21 cellular contexts compared by ENCODE assay signal in genomic region chr19:13040916-13041292, GRCh38. TPM values are rescaled to one million over a fixed set of nuclear protein-coding genes. Genes with fewer than 3 reads are reported as not detected.
A peak's percentile ranks its signal among the peaks of the same experiment; 100 is the strongest.
DNase-seq lines count a peak whose midpoint lies in the region; ATAC-seq and TF ChIP-seq lines count a peak whose summit lies in the region.
"Had no signal": no experiment of that assay in that cellular context is flagged by ENCODE, and none has a peak within 500 bp of the region (broad histone marks: within the 10 kb centered on the region; RNA-seq: fewer than 3 reads in every experiment).

No MANE protein-coding gene starts in this region.

- DNase-seq in SK-N-MC (ENCODE audit: low read depth, low spot score) (no peak), dorsolateral prefrontal cortex (no peak), osteoblast (ENCODE audit: insufficient read length, low spot score, missing footprints) (no peak), thoracic aorta (ENCODE audit: low spot score) (no peak), DMS53 (lab: John Stamatoyannopoulos, UW) (no peak), GM13977 (ENCODE audit: low spot score) (no peak), NCI-H446 (lab: John Stamatoyannopoulos, UW) (no peak)
- no peak for DNase-seq in stimulated activated CD4-positive, alpha-beta T cell treated with anti-CD3 and anti-CD28 coated beads, Interleukin-4, amount 100 ng/mL, for 24 hours
- DNase-seq: activated CD4-positive, alpha-beta T cell treated with anti-CD3 and anti-CD28 coated beads for 1 hour; activated CD8-positive, alpha-beta memory T cell treated with anti-CD3 and anti-CD28 coated beads, Interleukin-2, amount 10 ng/mL, durations not matched to agents 7 days and 5 days; activated effector memory CD4-positive, alpha-beta T cell treated with anti-CD3 and anti-CD28 coated beads, Interleukin-2, amount 50 U/mL, for 16 hours; amygdala; BE2C; dermis blood vessel endothelial cell; HCEC 1CT; kidney; NCI-H446 treated with DMSO at 0.1 percent for 48 hours; SHP77; T-helper 2 cell had no signal

- H3K4me1 ChIP-seq in osteoblast (ENCODE audit: insufficient read depth, low read length) (peaks cover 50% of the 10 kb centered on the region), thoracic aorta (ENCODE audit: control insufficient read depth in 1 of 2, low read depth in 2 of 2) (peaks cover 70 to 100% of the 10 kb centered on the region in 2 donors)
- H3K4me1 ChIP-seq: parathyroid adenoma had no signal

- no peak overlapping the region for H3K9ac ChIP-seq in SK-N-MC (ENCODE audit: insufficient read length)
- H3K9ac ChIP-seq: parathyroid adenoma had no signal

- peaks cover 27% of the 10 kb centered on the region for H4K20me1 ChIP-seq in osteoblast (ENCODE audit: insufficient read depth, low read length)

- H3K27me3 ChIP-seq in dorsolateral prefrontal cortex, result no peaks in the 10 kb centered on the region
- H3K27me3 ChIP-seq in osteoblast (ENCODE audit: insufficient read depth, low read length), result no peaks in the 10 kb centered on the region
- no peaks in the 10 kb centered on the region for H3K27me3 ChIP-seq in thoracic aorta (replicated peaks; ENCODE audit: insufficient read depth)
- H3K27me3 ChIP-seq: BE2C had no signal

- H3K4me2 ChIP-seq in osteoblast (ENCODE audit: insufficient read depth, low read length), result no peak overlapping the region

- peaks cover 94% of the 10 kb centered on the region for H3K79me2 ChIP-seq in osteoblast (ENCODE audit: insufficient read depth, low read length)

- H3K4me3 ChIP-seq in SK-N-MC, result no peak overlapping the region
- peak overlapping the region in 20 of 59 donors; percentile 0 to 47 (median 22) for H3K4me3 ChIP-seq in dorsolateral prefrontal cortex
- H3K4me3 ChIP-seq in osteoblast (ENCODE audit: insufficient read depth, low read length), result no peak overlapping the region
- peak overlapping the region; percentile 25 for H3K4me3 ChIP-seq in thoracic aorta

- no peak overlapping the region for H2AFZ ChIP-seq in osteoblast (ENCODE audit: low read length)
- H2AFZ ChIP-seq: parathyroid adenoma had no signal

- intact Hi-C loops in dorsolateral prefrontal cortex (cut with DNase I), result no loop called here

- ATAC-seq in thoracic aorta (ENCODE audit: insufficient number of reproducible peaks, low FRiP score, low read depth), result no peak
- ATAC-seq: activated CD8-positive, alpha-beta memory T cell treated with anti-CD3 and anti-CD28 coated beads, Interleukin-2, amount 10 ng/mL, durations not matched to agents 7 days and 5 days had no signal

- no peak for TF ChIP-seq CTCF in dorsolateral prefrontal cortex (IDR thresholded peaks at IDR 0.05 in 54 of 56, conservative IDR thresholded peaks at IDR 0.05 in 2 of 56; ENCODE audit: low read depth in 1 of 56, partially characterized antibody in 56 of 56)
- TF ChIP-seq CTCF in osteoblast (IDR thresholded peaks at IDR 0.05; ENCODE audit: extremely low read depth, low read depth, low read length), result no peak
- TF ChIP-seq CTCF in thoracic aorta (IDR thresholded peaks at IDR 0.05), result no peak
- TF ChIP-seq CTCF in GM13977 (IDR thresholded peaks at IDR 0.05; ENCODE audit: extremely low read depth, insufficient read depth, missing control alignments), result no peak

- H3K36me3 ChIP-seq in SK-N-MC (ENCODE audit: insufficient read depth, low read length) (peaks cover 4% of the 10 kb centered on the region; the same call in 1 of the 2 replicates), osteoblast (ENCODE audit: insufficient read depth, low read length) (peaks cover 6% of the 10 kb centered on the region), thoracic aorta (no peaks in the 10 kb centered on the region)
- H3K36me3 ChIP-seq: BE2C had no signal

- H3K27ac ChIP-seq in SK-N-MC (peak overlapping the region; percentile 70), dorsolateral prefrontal cortex (peak overlapping the region; percentile 3 to 100 (median 99)), osteoblast (ENCODE audit: low read depth, low read length) (peak overlapping the region; percentile 3), thoracic aorta (peak overlapping the region; percentile 98 to 99)
- H3K27ac ChIP-seq: parathyroid adenoma had no signal

- H3K9me3 ChIP-seq in SK-N-MC (ENCODE audit: low read depth, low read length), result no peaks in the 10 kb centered on the region
- H3K9me3 ChIP-seq in osteoblast (ENCODE audit: low read depth, low read length), result no peaks in the 10 kb centered on the region
- no peaks in the 10 kb centered on the region for H3K9me3 ChIP-seq in thoracic aorta
- H3K9me3 ChIP-seq: BE2C had no signal

- in situ Hi-C loops in GM13977 (cut with MboI; ENCODE audit: low pct_unique_long_range_greater_than_20kb, low sequenced_read_pairs, unreplicated experiment), result no loop called here

RNA-seq across cellular contexts. Expression of gene NFIX, which starts 45.6 kb away (rescaled TPM):
- total RNA-seq in dorsolateral prefrontal cortex (100 to 1,000 TPM; 219 to 402 (median 309) TPM), osteoblast (114 and 122 TPM in 2 replicates), thoracic aorta (100 to 1,000 TPM; 126 to 145 TPM)
- total RNA-seq: epithelial cell of proximal tubule had no signal

Comparison
In these comparisons a context has a peak if more than half of its experiments do, and no peak if none do; other contexts are left out.
1. H3K27ac ChIP-seq: peak in every context shown above with its lines; median percentile 99 in dorsolateral prefrontal cortex; 98 in thoracic aorta; 70 in SK-N-MC; 3 in osteoblast.